In the genomic region with DNA sequence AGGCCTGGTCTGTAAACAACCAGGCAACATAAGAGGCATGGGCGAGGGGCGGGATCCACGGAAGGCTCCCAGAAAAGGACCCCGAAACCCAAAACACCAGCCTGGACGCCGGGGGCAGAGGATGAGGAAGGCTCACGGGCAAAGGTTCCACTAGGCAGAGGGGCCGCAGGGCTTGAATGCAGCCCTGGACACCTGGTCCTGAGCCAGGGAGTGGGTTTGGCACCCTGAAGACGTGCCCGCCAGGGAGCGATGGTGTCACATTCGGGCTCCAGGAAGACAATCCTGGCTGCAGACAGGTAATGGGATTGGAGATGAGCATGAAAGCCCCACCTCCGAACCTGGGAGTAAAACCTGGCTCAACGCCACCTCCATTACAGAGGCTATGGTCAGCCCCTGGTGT, we compare ENCODE assay signal across 27 cellular contexts.
"Had no signal": no experiment of that assay in that cellular context is flagged by ENCODE, and none has a peak within 500 bp of the region (broad histone marks: within the 10 kb centered on the region; RNA-seq: fewer than 3 reads in every experiment).

No MANE protein-coding gene starts in this region.

- DNase-seq: cortex of kidney; effector CD4-positive, alpha-beta T cell; foreskin keratinocyte; hypothalamus; immature natural killer cell; islet precursor cell; kidney glomerular epithelial cell; left ventricle myocardium superior; lower lobe of right lung; naive thymus-derived CD8-positive, alpha-beta T cell; stimulated activated CD4-positive, alpha-beta T cell treated with anti-CD3 and anti-CD28 coated beads, Interleukin-12 subunit alpha, Interleukin-12 subunit beta, amount 100 ng/mL, for 4 hours; stimulated activated CD4-positive, alpha-beta T cell treated with anti-CD3 and anti-CD28 coated beads, Interleukin-1b, Interleukin-23, amount 100 ng/mL, for 48 hours; stimulated activated CD4-positive, alpha-beta T cell treated with anti-CD3 and anti-CD28 coated beads, Interleukin-4, amount 100 ng/mL, for 1 hour; stimulated activated CD8-positive, alpha-beta memory T cell treated with anti-CD3 and anti-CD28 coated beads, Interleukin-4, amount 100 ng/mL, for 48 hours; stimulated activated naive CD4-positive, alpha-beta T cell; stimulated activated naive CD8-positive, alpha-beta T cell treated with anti-CD3 and anti-CD28 coated beads, Interleukin-15, amount 100 ng/mL, for 72 hours; transverse colon; upper lobe of right lung; uterus had no signal

- H3K27ac ChIP-seq: esophagus muscularis mucosa, foreskin keratinocyte, lower lobe of right lung, neutrophil, parathyroid adenoma, suprapubic skin, transverse colon, upper lobe of right lung, uterus had no signal

- H3K9ac ChIP-seq: parathyroid adenoma had no signal

- H3K27me3 Mint-ChIP-seq: naive thymus-derived CD8-positive, alpha-beta T cell; progenitor cell of endocrine pancreas; stimulated activated naive CD8-positive, alpha-beta T cell treated with anti-CD3 and anti-CD28 coated beads, Interleukin-15, amount 100 ng/mL, for 72 hours had no signal

- H3K4me3 ChIP-seq: esophagus muscularis mucosa, gastroesophageal sphincter, lower lobe of right lung, smooth muscle cell, suprapubic skin, transverse colon, upper lobe of right lung, uterus had no signal

- H3K9me3 Mint-ChIP-seq: immature natural killer cell; naive thymus-derived CD8-positive, alpha-beta T cell had no signal

- H3K4me1 ChIP-seq: foreskin keratinocyte, lower lobe of right lung, parathyroid adenoma, transverse colon, uterus had no signal

- H2AFZ ChIP-seq: parathyroid adenoma had no signal

- H3K27me3 ChIP-seq: esophagus muscularis mucosa, foreskin keratinocyte, gastroesophageal sphincter, neutrophil, suprapubic skin, transverse colon, upper lobe of right lung, uterus had no signal

- H3K4me2 ChIP-seq: smooth muscle cell had no signal

- H3K9me3 ChIP-seq: esophagus muscularis mucosa, gastroesophageal sphincter, lower lobe of right lung, neutrophil, suprapubic skin, transverse colon, upper lobe of right lung, uterus had no signal

- H3K36me3 ChIP-seq: uterus had no signal

- H3K4me3 Mint-ChIP-seq: immature natural killer cell; naive thymus-derived CD8-positive, alpha-beta T cell; stimulated activated naive CD8-positive, alpha-beta T cell treated with anti-CD3 and anti-CD28 coated beads, Interleukin-15, amount 100 ng/mL, for 72 hours had no signal

- H3K27ac Mint-ChIP-seq: progenitor cell of endocrine pancreas; stimulated activated naive CD8-positive, alpha-beta T cell treated with anti-CD3 and anti-CD28 coated beads, Interleukin-15, amount 100 ng/mL, for 72 hours had no signal

- ATAC-seq: foreskin keratinocyte; gastroesophageal sphincter; left ventricle myocardium superior; lower lobe of right lung; naive thymus-derived CD8-positive, alpha-beta T cell; sciatic nerve; stimulated activated naive CD8-positive, alpha-beta T cell treated with anti-CD3 and anti-CD28 coated beads, Interleukin-15, amount 100 ng/mL, for 72 hours; upper lobe of right lung had no signal
